In genomic region chrX:39196192-39197102, GRCh38 we compare ENCODE assay signal across 8 cellular contexts.
A peak's percentile ranks its signal among the peaks of the same experiment; 100 is the strongest.
DNase-seq lines count a peak whose midpoint lies in the region; ATAC-seq and TF ChIP-seq lines count a peak whose summit lies in the region.

No MANE protein-coding gene starts in this region.

- no peak overlapping the region for H2AFZ ChIP-seq in neural progenitor cell (replicated peaks)

- H4K20me1 ChIP-seq in neural progenitor cell (ENCODE audit: low read depth): no peaks in the 10 kb centered on the region

- no peaks in the 10 kb centered on the region for H3K4me1 ChIP-seq in neural progenitor cell

- TF ChIP-seq CTCF in CD14-positive monocyte (IDR thresholded peaks at IDR 0.05) (no peak), neural progenitor cell (IDR thresholded peaks at IDR 0.05) (no peak)

- H3K27me3 Mint-ChIP-seq in CD14-positive monocyte (ENCODE audit: low read depth in 3 of 3) (peaks cover 2 to 18% (median 4%) of the 10 kb centered on the region in 3 donors), neural progenitor cell (ENCODE audit: insufficient read depth, low read depth) (peaks cover 6% of the 10 kb centered on the region)
- H3K27me3 Mint-ChIP-seq in activated CD8-positive, alpha-beta T cell treated with anti-CD3 and anti-CD28 coated beads, Interleukin-2, amount 10 ng/mL, durations not matched to agents 7 days and 5 days (ENCODE audit: low read depth): no peaks in the 10 kb centered on the region

- no peaks in the 10 kb centered on the region for H3K79me2 ChIP-seq in neural progenitor cell (ENCODE audit: low read depth)

- H3K27me3 ChIP-seq in neural progenitor cell: no peaks in the 10 kb centered on the region

- no peaks in the 10 kb centered on the region for H3K36me3 ChIP-seq in neural progenitor cell

- CTCF ChIA-PET in activated CD8-positive, alpha-beta T cell treated with anti-CD3 and anti-CD28 coated beads, Interleukin-2, amount 10 ng/mL, durations not matched to agents 7 days and 5 days (lab: Charles Lee): interaction anchor here (1.3 to 2.0 kb wide), 4 partner anchors 23 to 47 kb away, joined by 3 to 4 read pairs (median 4); no protein-coding TSS in a partner anchor

- peaks cover 0 to 2% (median 0%) of the 10 kb centered on the region in 7 donors for H3K9me3 Mint-ChIP-seq in CD14-positive monocyte
- no peaks in the 10 kb centered on the region for H3K9me3 Mint-ChIP-seq in activated CD8-positive, alpha-beta T cell treated with anti-CD3 and anti-CD28 coated beads, Interleukin-2, amount 10 ng/mL, durations not matched to agents 7 days and 5 days (ENCODE audit: insufficient read depth)
- no peaks in the 10 kb centered on the region for H3K9me3 Mint-ChIP-seq in neural progenitor cell

- H3K4me3 ChIP-seq in neural progenitor cell: no peak overlapping the region

- DNase-seq in CD14-positive monocyte (ENCODE audit: low spot score) (no peak), NCI-H2107 treated with DMSO at 0.1 percent for 48 hours (lab: John Stamatoyannopoulos, UW; ENCODE audit: unreplicated experiment) (peak; percentile 96), islet precursor cell (peak; percentile 62), neural progenitor cell (ENCODE audit: low spot score) (no peak), NCI-H2081 (lab: John Stamatoyannopoulos, UW) (no peak)
- DNase-seq in activated CD8-positive, alpha-beta T cell treated with anti-CD3 and anti-CD28 coated beads, Interleukin-2, amount 10 ng/mL, durations not matched to agents 7 days and 5 days: peak; percentile 68

- peak overlapping the region in 4 of 7 donors; percentile 12 to 77 (median 37) for H3K27ac Mint-ChIP-seq in CD14-positive monocyte
- peak overlapping the region; percentile 30 for H3K27ac Mint-ChIP-seq in activated CD8-positive, alpha-beta T cell treated with anti-CD3 and anti-CD28 coated beads, Interleukin-2, amount 10 ng/mL, durations not matched to agents 7 days and 5 days
- H3K27ac Mint-ChIP-seq in neural progenitor cell: no peak overlapping the region

- H3K27ac ChIP-seq in neural progenitor cell: no peak overlapping the region

- H3K4me2 ChIP-seq in neural progenitor cell: no peak overlapping the region

- peaks cover 3% of the 10 kb centered on the region for H3K9me3 ChIP-seq in neural progenitor cell (ENCODE audit: low read depth)

- ATAC-seq in GM18870 (IDR thresholded peaks at IDR 0.05; ENCODE audit: unreplicated experiment) (peak; percentile 94), HG03025 (IDR thresholded peaks at IDR 0.05; ENCODE audit: low FRiP score, unreplicated experiment) (peak; percentile 92)
- ATAC-seq in activated CD8-positive, alpha-beta T cell treated with anti-CD3 and anti-CD28 coated beads, Interleukin-2, amount 10 ng/mL, durations not matched to agents 7 days and 5 days: peak; percentile 87

- H3K4me3 Mint-ChIP-seq in CD14-positive monocyte: peak overlapping the region; percentile 37 to 70
- peak overlapping the region; percentile 6 for H3K4me3 Mint-ChIP-seq in activated CD8-positive, alpha-beta T cell treated with anti-CD3 and anti-CD28 coated beads, Interleukin-2, amount 10 ng/mL, durations not matched to agents 7 days and 5 days
- H3K4me3 Mint-ChIP-seq in neural progenitor cell: no peak overlapping the region

- H3K36me3 Mint-ChIP-seq in CD14-positive monocyte: no peaks in the 10 kb centered on the region
- H3K36me3 Mint-ChIP-seq in activated CD8-positive, alpha-beta T cell treated with anti-CD3 and anti-CD28 coated beads, Interleukin-2, amount 10 ng/mL, durations not matched to agents 7 days and 5 days (ENCODE audit: low read depth): no peaks in the 10 kb centered on the region
- H3K36me3 Mint-ChIP-seq in neural progenitor cell: no peaks in the 10 kb centered on the region

- H3K4me1 Mint-ChIP-seq in CD14-positive monocyte (peaks cover 13% of the 10 kb centered on the region), neural progenitor cell (peaks cover 17% of the 10 kb centered on the region)
- H3K4me1 Mint-ChIP-seq in activated CD8-positive, alpha-beta T cell treated with anti-CD3 and anti-CD28 coated beads, Interleukin-2, amount 10 ng/mL, durations not matched to agents 7 days and 5 days (ENCODE audit: low read depth): peaks cover 45% of the 10 kb centered on the region

- intact Hi-C loops in CD14-positive monocyte (cut with micrococcal nuclease): no loop called here

- POLR2A ChIA-PET in activated CD8-positive, alpha-beta T cell treated with anti-CD3 and anti-CD28 coated beads, Interleukin-2, amount 10 ng/mL, durations not matched to agents 7 days and 5 days (lab: Charles Lee): interaction anchor here (0.5 to 1.2 kb wide), 3 partner anchors 21 to 973 kb away, joined by 3 to 4 read pairs (median 3); no protein-coding TSS in a partner anchor

- H3K9ac ChIP-seq in neural progenitor cell: no peak overlapping the region

- H3F3A ChIP-seq in neural progenitor cell (ENCODE audit: low read depth): no peaks in the 10 kb centered on the region

Comparison
In these comparisons a context has a peak if more than half of its experiments do, and no peak if none do; other contexts are left out.
1. DNase-seq: peak in NCI-H2107 treated with DMSO at 0.1 percent for 48 hours (single experiment), activated CD8-positive, alpha-beta T cell treated with anti-CD3 and anti-CD28 coated beads, Interleukin-2, amount 10 ng/mL, durations not matched to agents 7 days and 5 days (single experiment) and islet precursor cell (single experiment); none in CD14-positive monocyte (single experiment), neural progenitor cell (single experiment) and NCI-H2081 (0 of 2).
2. Peak in every context shown above with its lines, with median percentiles within 50 percentile points of each other: ATAC-seq.